In the genomic region with DNA sequence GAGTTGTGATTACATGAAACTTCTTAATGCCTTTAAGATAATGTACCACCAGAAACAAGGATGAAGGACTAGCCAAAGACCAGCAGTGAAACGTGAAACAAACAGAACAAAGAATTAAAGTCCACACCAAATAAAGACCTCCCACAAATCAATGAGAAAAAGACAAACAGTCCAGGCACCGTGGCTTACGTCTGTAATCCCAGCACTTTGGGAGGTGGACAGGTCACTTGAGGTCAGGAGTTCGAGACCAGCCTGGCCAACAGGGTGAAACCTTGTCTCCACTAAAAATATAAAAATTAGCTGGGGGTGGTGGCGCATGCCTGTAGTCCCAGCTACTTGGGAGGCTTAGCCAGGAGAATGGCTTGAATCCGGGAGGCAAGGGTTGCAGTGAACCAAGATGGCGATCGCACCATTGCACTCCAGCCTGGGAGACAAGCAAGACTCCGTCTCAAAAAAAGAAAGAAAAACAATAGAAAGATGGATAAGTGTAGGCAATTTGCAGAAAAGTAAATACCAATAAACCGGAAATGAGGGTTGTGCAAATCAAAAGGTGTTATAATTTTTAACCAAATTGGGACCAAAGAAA, we compare ENCODE assay signal across 29 cellular contexts.
"Had no signal": no experiment of that assay in that cellular context is flagged by ENCODE, and none has a peak within 500 bp of the region (broad histone marks: within the 10 kb centered on the region; RNA-seq: fewer than 3 reads in every experiment).

No MANE protein-coding gene starts in this region.

- H3K36me3 Mint-ChIP-seq: immature natural killer cell; naive B cell; neural progenitor cell; stimulated activated effector memory CD8-positive, alpha-beta T cell treated with anti-CD3 and anti-CD28 coated beads, Interleukin-12 subunit alpha, Interleukin-12 subunit beta, amount 100 ng/mL, for 72 hours; type B pancreatic cell had no signal

- H3K4me1 Mint-ChIP-seq: mesothelial cell of epicardium had no signal

- H3K27me3 Mint-ChIP-seq: naive B cell, type B pancreatic cell had no signal

- H3K9me3 ChIP-seq: esophagus muscularis mucosa, heart right ventricle, mucosa of descending colon, prostate gland, right atrium auricular region, sigmoid colon, stomach, testis, tibial artery had no signal

- FAIRE-seq: endothelial cell of umbilical vein had no signal

- H3K27ac ChIP-seq: coronary artery, esophagus muscularis mucosa, foreskin keratinocyte, neural progenitor cell, parathyroid adenoma, prostate gland, right atrium auricular region, sigmoid colon, stomach, testis, tibial artery had no signal

- H3K9me3 Mint-ChIP-seq: immature natural killer cell; naive B cell; nephron; neural progenitor cell; stimulated activated effector memory CD8-positive, alpha-beta T cell treated with anti-CD3 and anti-CD28 coated beads, Interleukin-12 subunit alpha, Interleukin-12 subunit beta, amount 100 ng/mL, for 72 hours; type B pancreatic cell had no signal

- H3K4me2 ChIP-seq: neural progenitor cell had no signal

- H3K4me1 ChIP-seq: foreskin keratinocyte, neural progenitor cell, prostate gland had no signal

- ATAC-seq: foreskin keratinocyte; heart right ventricle; stimulated activated effector memory CD8-positive, alpha-beta T cell treated with anti-CD3 and anti-CD28 coated beads, Interleukin-12 subunit alpha, Interleukin-12 subunit beta, amount 100 ng/mL, for 72 hours had no signal

- H3K36me3 ChIP-seq: esophagus muscularis mucosa, heart right ventricle, neural progenitor cell, prostate gland, right atrium auricular region, sigmoid colon, stomach, tibial artery had no signal

- H3K27me3 ChIP-seq: esophagus muscularis mucosa, foreskin keratinocyte, heart right ventricle, neural progenitor cell, right atrium auricular region, sigmoid colon, stomach, testis, tibial artery had no signal

- H3K4me3 Mint-ChIP-seq: mesothelial cell of epicardium; nephron; neural progenitor cell; stimulated activated effector memory CD8-positive, alpha-beta T cell treated with anti-CD3 and anti-CD28 coated beads, Interleukin-12 subunit alpha, Interleukin-12 subunit beta, amount 100 ng/mL, for 72 hours; type B pancreatic cell had no signal

- H3K4me3 ChIP-seq: coronary artery, esophagus muscularis mucosa, heart right ventricle, mucosa of descending colon, neural progenitor cell, prostate gland, right atrium auricular region, sigmoid colon, stomach, testis, tibial artery had no signal

- H3K27ac Mint-ChIP-seq: mesothelial cell of epicardium; neural progenitor cell; stimulated activated effector memory CD8-positive, alpha-beta T cell treated with anti-CD3 and anti-CD28 coated beads, Interleukin-12 subunit alpha, Interleukin-12 subunit beta, amount 100 ng/mL, for 72 hours; type B pancreatic cell had no signal

- DNase-seq: dermis blood vessel endothelial cell; effector memory CD4-positive, alpha-beta T cell; foreskin keratinocyte; glutamatergic neuron; heart right ventricle; hippocampal formation; immature natural killer cell; islet precursor cell; mesenchymal stem cell; mucosa of descending colon; naive B cell; sigmoid colon; stimulated activated CD4-positive, alpha-beta T cell treated with anti-CD3 and anti-CD28 coated beads, Interleukin-2, amount 100 ng/mL, for 24 hours; stimulated activated CD4-positive, alpha-beta T cell treated with anti-CD3 and anti-CD28 coated beads, Interleukin-4, amount 100 ng/mL, for 24 hours; stimulated activated naive CD4-positive, alpha-beta T cell treated with Interleukin-2 at 50 U/mL for 16 hours; stomach; testis; tibial artery had no signal

- H3K9ac ChIP-seq: neural progenitor cell, parathyroid adenoma had no signal
